In the genomic region with DNA sequence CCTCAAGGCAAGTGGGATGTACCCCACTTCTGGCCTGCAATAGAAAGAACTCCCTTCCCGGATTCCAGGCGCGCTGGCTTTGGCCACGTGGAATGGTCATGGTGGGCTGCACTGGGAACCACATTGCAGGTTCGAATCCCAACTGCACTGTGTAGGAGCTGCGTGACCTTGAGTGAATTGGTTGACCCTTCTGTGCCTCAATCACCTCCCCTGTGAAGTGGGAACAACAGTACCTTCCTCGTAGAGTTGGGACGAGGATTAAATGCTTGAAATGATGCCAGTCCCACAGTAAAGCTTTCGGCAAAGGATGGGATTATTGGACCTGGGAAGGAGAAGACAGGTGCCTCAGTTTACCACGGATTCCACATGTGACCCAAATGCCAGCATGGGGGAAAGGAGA, we compare ENCODE assay signal across 33 cellular contexts. TPM values are rescaled to one million over a fixed set of nuclear protein-coding genes. Genes with fewer than 3 reads are reported as not detected.
"Had no signal": no experiment of that assay in that cellular context is flagged by ENCODE, and none has a peak within 500 bp of the region (broad histone marks: within the 10 kb centered on the region; RNA-seq: fewer than 3 reads in every experiment).

No MANE protein-coding gene starts in this region.

- H3K4me1 ChIP-seq: esophagus squamous epithelium, gastrocnemius medialis, heart right ventricle, left lung, lower lobe of right lung had no signal

- H3K4me3 ChIP-seq: coronary artery, esophagus squamous epithelium, gastrocnemius medialis, heart right ventricle, left lung, lower lobe of right lung had no signal

- H3K36me3 ChIP-seq: esophagus squamous epithelium, gastrocnemius medialis, heart right ventricle, left lung, lower lobe of right lung had no signal

- DNase-seq: dermis blood vessel endothelial cell; effector CD4-positive, alpha-beta T cell; effector memory CD4-positive, alpha-beta T cell; erythroblast; esophagus squamous epithelium; foreskin fibroblast; foreskin melanocyte; gastrocnemius medialis; glutamatergic neuron; heart right ventricle; hippocampal formation; left cardiac atrium; left lung; left ventricle myocardium superior; lower lobe of right lung; mesendoderm; midbrain; naive thymus-derived CD4-positive, alpha-beta T cell had no signal

- H3K9me3 ChIP-seq: esophagus squamous epithelium, gastrocnemius medialis had no signal

- H3K27ac ChIP-seq: coronary artery, dorsolateral prefrontal cortex, epithelial cell of prostate, esophagus squamous epithelium, gastrocnemius medialis, heart right ventricle, left lung, lower lobe of right lung had no signal

- H3K4me3 Mint-ChIP-seq: memory B cell; naive thymus-derived CD4-positive, alpha-beta T cell had no signal

- FAIRE-seq: colon, endometrium, islet of Langerhans, keratinocyte had no signal

- H3K36me3 Mint-ChIP-seq: memory B cell; naive thymus-derived CD4-positive, alpha-beta T cell had no signal

- ATAC-seq: esophagus mucosa; gastrocnemius medialis; heart right ventricle; left cardiac atrium; left lung; left ventricle myocardium superior; lower lobe of right lung; naive thymus-derived CD4-positive, alpha-beta T cell had no signal

- H3K27ac Mint-ChIP-seq: memory B cell; naive thymus-derived CD4-positive, alpha-beta T cell had no signal

- H3K4me1 Mint-ChIP-seq: memory B cell; naive thymus-derived CD4-positive, alpha-beta T cell had no signal

RNA-seq across cellular contexts. Expression of gene MYL2, which starts 36.8 kb away (rescaled TPM):
- total RNA-seq: esophagus squamous epithelium; glomerular endothelial cell; kidney epithelial cell; lower leg skin; lower lobe of right lung; lung microvascular endothelial cell; mononuclear cell; mucosa of gallbladder; naive thymus-derived CD4-positive, alpha-beta T cell had no signal
- polyA plus RNA-seq: naive thymus-derived CD4-positive, alpha-beta T cell had no signal
